8 cellular contexts compared by ENCODE assay signal in the genomic region with DNA sequence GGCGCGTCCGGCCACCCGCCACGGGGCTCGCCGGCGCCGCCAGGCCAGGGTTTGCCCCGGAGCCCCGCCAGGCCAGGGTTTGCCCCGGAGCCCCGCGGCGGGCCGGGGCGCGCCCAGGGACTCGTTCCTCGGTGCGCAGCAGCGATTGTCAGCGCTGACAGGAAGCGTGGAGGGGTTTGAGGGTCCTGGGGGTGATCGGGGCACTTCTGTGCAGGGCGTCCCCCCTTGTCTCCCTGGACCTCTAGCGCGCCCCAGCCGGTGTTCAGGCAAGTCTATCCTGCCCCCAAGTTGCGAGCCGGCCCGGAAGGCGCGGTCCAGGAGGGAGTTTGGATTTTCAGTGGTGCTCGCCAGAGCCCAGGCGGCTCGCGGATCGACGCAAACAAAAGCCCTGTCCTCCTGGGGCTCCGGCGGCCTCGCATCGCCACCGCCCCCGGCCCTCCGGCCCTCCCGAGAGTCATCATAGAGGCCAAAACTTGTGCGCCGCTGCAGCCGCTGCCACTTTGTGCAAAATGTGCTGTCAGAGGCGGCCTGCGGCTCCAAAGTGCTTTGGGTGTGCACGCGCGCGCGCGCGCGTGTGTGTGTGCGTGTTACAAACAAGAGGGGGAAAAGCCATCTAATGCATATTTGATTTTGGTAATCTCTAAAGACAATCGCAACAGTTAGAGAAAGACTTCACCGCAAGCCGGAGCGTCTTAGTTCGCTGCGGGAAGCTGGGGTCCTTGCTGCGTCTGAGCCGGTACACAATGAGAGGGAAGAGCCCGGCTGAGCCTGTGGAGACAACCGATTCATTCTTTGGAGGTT. TPM values are rescaled to one million over a fixed set of nuclear protein-coding genes. Genes with fewer than 3 reads are reported as not detected.
DNase-seq lines count a peak whose midpoint lies in the region; ATAC-seq, FAIRE-seq and TF ChIP-seq lines count a peak whose summit lies in the region.

No MANE protein-coding gene starts in this region.

- H3K9me3 ChIP-seq in kidney (ENCODE audit: control insufficient read depth in 1 of 2, low read length in 2 of 2) (no peaks in the 10 kb centered on the region), spleen (no peaks in the 10 kb centered on the region)

- no peak for TF ChIP-seq CTCF in GM10248 (IDR thresholded peaks at IDR 0.05; ENCODE audit: control extremely low read depth, extremely low read depth, low read depth, missing control alignments)
- no peak for TF ChIP-seq CTCF in kidney (IDR thresholded peaks at IDR 0.05; ENCODE audit: borderline replicate concordance, extremely low read depth, insufficient read depth)
- no peak for TF ChIP-seq CTCF in spleen (IDR thresholded peaks at IDR 0.05 in 8 of 11, conservative IDR thresholded peaks at IDR 0.05 in 3 of 11)

- no peak overlapping the region for H3K27ac ChIP-seq in caudate nucleus (ENCODE audit: low read depth, low read length)
- H3K27ac ChIP-seq in kidney (ENCODE audit: low read depth in 2 of 2, low read length in 2 of 2) = peak overlapping the region; percentile 29 to 49
- H3K27ac ChIP-seq in spleen = peak overlapping the region; percentile 53 to 86 (median 82)

- H3K9ac ChIP-seq in kidney (ENCODE audit: low read length in 2 of 2) = peak overlapping the region in 1 of 2 donors; percentile 17

- H3K4me3 ChIP-seq in kidney (ENCODE audit: low read length in 2 of 2) (peak overlapping the region; percentile 63 to 68), spleen (peak overlapping the region; percentile 49 to 84 (median 63))

- FAIRE-seq in kidney (lab: Jason Lieb, UNC) = no peak

- no peak for TF ChIP-seq POLR2A in spleen (IDR thresholded peaks at IDR 0.05)

- 1% methylated on average over 43 to 72 of the region's 72 CpGs for WGBS in spleen, 5 donors

- CTCF ChIA-PET in GM10248 (lab: Yijun Ruan, JAX) = interaction anchor here (1.2 kb wide), 1 partner anchor 12 kb away, joined by 4 read pairs; no protein-coding TSS in a partner anchor

- intact Hi-C loops in kidney (cut with DNase I) (loop anchor here (10.0 kb wide), 1 partner anchor 360 kb away; no protein-coding TSS in a partner anchor), spleen (cut with DNase I; ENCODE audit: low total_unique reads) (loop anchor here (5.0 to 10.0 kb wide), 2 partner anchors 140 to 362 kb away; no protein-coding TSS in a partner anchor)

- POLR2A ChIA-PET in GM10248 (lab: Yijun Ruan, JAX) = no interaction called here

- peaks cover 0 to 62% (median 26%) of the 10 kb centered on the region in 7 donors for H3K27me3 ChIP-seq in spleen (replicated peaks in 1 of 7)

- H3K36me3 ChIP-seq in kidney (ENCODE audit: control insufficient read depth in 1 of 2, insufficient read depth in 2 of 2, low read length in 2 of 2) = no peaks in the 10 kb centered on the region
- no peaks in the 10 kb centered on the region for H3K36me3 ChIP-seq in spleen

- peak; percentile 38 for DNase-seq in 8988T
- peak; percentile 23 for DNase-seq in GM10248 (ENCODE audit: extremely low spot score)
- DNase-seq in NCI-H2171 (lab: John Stamatoyannopoulos, UW) = peak; percentile 25
- peak in 35 of 61 donors; percentile 1 to 60 (median 16) for DNase-seq in caudate nucleus (lab: John Stamatoyannopoulos, UW)
- DNase-seq in kidney = peak; percentile 79
- peak; percentile 77 for DNase-seq in spleen
- DNase-seq in SIG-M5 treated with dmso at 0.1 percent for 504 hours (lab: John Stamatoyannopoulos, UW; ENCODE audit: unreplicated experiment) = no peak

- peaks cover 0 to 4% of the 10 kb centered on the region in 2 donors for H3K4me1 ChIP-seq in kidney (ENCODE audit: control insufficient read depth in 1 of 2, insufficient read depth in 1 of 2, low read depth in 1 of 2, low read length in 2 of 2)
- peaks cover 0 to 44% (median 27%) of the 10 kb centered on the region in 6 donors for H3K4me1 ChIP-seq in spleen

- no peak for ATAC-seq in HG03095 (IDR thresholded peaks at IDR 0.05; ENCODE audit: unreplicated experiment)

RNA-seq across cellular contexts. Expression of gene ROR1, which starts 1.0 kb away (rescaled TPM):
- 8.0 TPM for total RNA-seq in kidney
- polyA plus RNA-seq in kidney (ENCODE audit: insufficient read depth, low read depth, low replicate concordance) = 0.77 TPM
- 10 to 100 TPM in 2 of 7 donors, 1 to 10 TPM in 5; 4.6 to 12.3 (median 8.2) TPM for total RNA-seq in spleen
- polyA plus RNA-seq in spleen = under 1 TPM; 0.43 to 0.61 (median 0.47) TPM
